8 cellular contexts compared by ENCODE assay signal in genomic region chr15:39756806-39757522, GRCh38. TPM values are rescaled to one million over a fixed set of nuclear protein-coding genes. Genes with fewer than 3 reads are reported as not detected.
DNase-seq lines count a peak whose midpoint lies in the region; ATAC-seq and TF ChIP-seq lines count a peak whose summit lies in the region.

No MANE protein-coding gene starts in this region.

- H3K9ac ChIP-seq in neural progenitor cell = no peak overlapping the region

- H3K9me2 ChIP-seq in PC-9 (ENCODE audit: insufficient read depth) = no peaks in the 10 kb centered on the region

- H3K4me3 Mint-ChIP-seq in neural progenitor cell = no peak overlapping the region
- no peak overlapping the region for H3K4me3 Mint-ChIP-seq in activated naive CD8-positive, alpha-beta T cell treated with anti-CD3 and anti-CD28 coated beads, Interleukin-2, amount 50 U/mL, for 24 hours
- no peak overlapping the region for H3K4me3 Mint-ChIP-seq in stimulated activated effector memory CD8-positive, alpha-beta T cell treated with anti-CD3 and anti-CD28 coated beads, Interleukin-12 subunit alpha, Interleukin-12 subunit beta, amount 100 ng/mL, for 72 hours

- H3K4me2 ChIP-seq in PC-9 (no peak overlapping the region), neural progenitor cell (no peak overlapping the region)

- H3K4me1 Mint-ChIP-seq in neural progenitor cell = peaks cover 7% of the 10 kb centered on the region
- no peaks in the 10 kb centered on the region for H3K4me1 Mint-ChIP-seq in activated naive CD8-positive, alpha-beta T cell treated with anti-CD3 and anti-CD28 coated beads, Interleukin-2, amount 50 U/mL, for 24 hours
- H3K4me1 Mint-ChIP-seq in stimulated activated effector memory CD8-positive, alpha-beta T cell treated with anti-CD3 and anti-CD28 coated beads, Interleukin-12 subunit alpha, Interleukin-12 subunit beta, amount 100 ng/mL, for 72 hours = no peaks in the 10 kb centered on the region

- ATAC-seq in GM19452 (IDR thresholded peaks at IDR 0.05; ENCODE audit: unreplicated experiment) = no peak
- no peak for ATAC-seq in activated naive CD8-positive, alpha-beta T cell treated with anti-CD3 and anti-CD28 coated beads, Interleukin-2, amount 50 U/mL, for 24 hours
- no peak for ATAC-seq in stimulated activated effector memory CD8-positive, alpha-beta T cell treated with anti-CD3 and anti-CD28 coated beads, Interleukin-12 subunit alpha, Interleukin-12 subunit beta, amount 100 ng/mL, for 72 hours

- peaks cover 2% of the 10 kb centered on the region for H3K27me3 Mint-ChIP-seq in neural progenitor cell (ENCODE audit: insufficient read depth, low read depth)
- H3K27me3 Mint-ChIP-seq in activated naive CD8-positive, alpha-beta T cell treated with anti-CD3 and anti-CD28 coated beads, Interleukin-2, amount 50 U/mL, for 24 hours = peaks cover 11% of the 10 kb centered on the region

- peak overlapping the region; percentile 31 for H3K27ac Mint-ChIP-seq in neural progenitor cell
- no peak overlapping the region for H3K27ac Mint-ChIP-seq in activated naive CD8-positive, alpha-beta T cell treated with anti-CD3 and anti-CD28 coated beads, Interleukin-2, amount 50 U/mL, for 24 hours
- no peak overlapping the region for H3K27ac Mint-ChIP-seq in stimulated activated effector memory CD8-positive, alpha-beta T cell treated with anti-CD3 and anti-CD28 coated beads, Interleukin-12 subunit alpha, Interleukin-12 subunit beta, amount 100 ng/mL, for 72 hours

- intact Hi-C loops in PC-9 (cut with micrococcal nuclease; ENCODE audit: unreplicated experiment) = loop anchor here (1.0 to 10.0 kb wide), 6 partner anchors 71 to 1048 kb away; partner anchors contain the start of gene THBS1

- POLR2A ChIA-PET in PC-9 (lab: Charles Lee; ENCODE audit: unreplicated experiment) = interaction anchor here (0.7 to 1.6 kb wide), 3 partner anchors 71 to 177 kb away, joined by 3 to 4 read pairs (median 4); no protein-coding TSS in a partner anchor

- H3K27me3 ChIP-seq in PC-9 (ENCODE audit: insufficient read depth, low read depth) (no peaks in the 10 kb centered on the region), neural progenitor cell (no peaks in the 10 kb centered on the region)

- H3K4me3 ChIP-seq in PC-9 (no peak overlapping the region), neural progenitor cell (no peak overlapping the region)

- H3K79me2 ChIP-seq in PC-9 (ENCODE audit: low read depth) = no peaks in the 10 kb centered on the region
- no peaks in the 10 kb centered on the region for H3K79me2 ChIP-seq in neural progenitor cell (ENCODE audit: low read depth)

- BruUV-seq in PC-9 (replicated peaks; lab: Mats Ljungman, UMichigan) = no TSS peak

- H3K9me3 ChIP-seq in PC-9 (ENCODE audit: insufficient read depth, low read depth) (no peaks in the 10 kb centered on the region), neural progenitor cell (ENCODE audit: low read depth) (no peaks in the 10 kb centered on the region)

- in situ Hi-C loops in KBM-7 (cut with MboI; ENCODE audit: low pct_unique_long_range_greater_than_20kb, low sequenced_read_pairs) = no loop called here

- peak; percentile 76 for TF ChIP-seq CTCF in PC-9 (conservative IDR thresholded peaks at IDR 0.05)
- peak; percentile 94 for TF ChIP-seq CTCF in neural progenitor cell (IDR thresholded peaks at IDR 0.05)

- H4K20me1 ChIP-seq in PC-9 (ENCODE audit: insufficient read depth) = no peaks in the 10 kb centered on the region
- no peaks in the 10 kb centered on the region for H4K20me1 ChIP-seq in neural progenitor cell (ENCODE audit: low read depth)

- CTCF ChIA-PET in PC-9 (lab: Charles Lee) = interaction anchor here (0.6 to 2.2 kb wide), 10 partner anchors 35 to 1049 kb away, joined by 3 to 15 read pairs (median 4); partner anchors contain the start of gene THBS1

- peaks cover 10% of the 10 kb centered on the region for H3K9me3 Mint-ChIP-seq in neural progenitor cell
- H3K9me3 Mint-ChIP-seq in activated naive CD8-positive, alpha-beta T cell treated with anti-CD3 and anti-CD28 coated beads, Interleukin-2, amount 50 U/mL, for 24 hours = no peaks in the 10 kb centered on the region
- no peaks in the 10 kb centered on the region for H3K9me3 Mint-ChIP-seq in stimulated activated effector memory CD8-positive, alpha-beta T cell treated with anti-CD3 and anti-CD28 coated beads, Interleukin-12 subunit alpha, Interleukin-12 subunit beta, amount 100 ng/mL, for 72 hours

- no peaks in the 10 kb centered on the region for H3F3A ChIP-seq in PC-9 (ENCODE audit: insufficient read depth, low read depth)
- H3F3A ChIP-seq in neural progenitor cell (ENCODE audit: low read depth) = peaks cover 7% of the 10 kb centered on the region

- H3K36me3 ChIP-seq in PC-9 (ENCODE audit: low read depth) (no peaks in the 10 kb centered on the region), neural progenitor cell (no peaks in the 10 kb centered on the region)

- H3K4me1 ChIP-seq in PC-9 (replicated peaks; ENCODE audit: insufficient read depth) (no peaks in the 10 kb centered on the region), neural progenitor cell (no peaks in the 10 kb centered on the region)

- H2AFZ ChIP-seq in PC-9 (no peak overlapping the region), neural progenitor cell (replicated peaks) (no peak overlapping the region)

- DNase-seq in DMS79 (lab: John Stamatoyannopoulos, UW) (peak; percentile 4), KBM-7 (peak; percentile 59), PC-9 (peak; percentile 7 to 35), neural progenitor cell (ENCODE audit: low spot score) (peak; percentile 85)
- DNase-seq in effector CD4-positive, alpha-beta T cell = peak; percentile 9
- no peak for DNase-seq in activated naive CD8-positive, alpha-beta T cell treated with anti-CD3 and anti-CD28 coated beads, Interleukin-2, amount 50 U/mL, for 24 hours
- DNase-seq in stimulated activated effector memory CD8-positive, alpha-beta T cell treated with anti-CD3 and anti-CD28 coated beads, Interleukin-12 subunit alpha, Interleukin-12 subunit beta, amount 100 ng/mL, for 72 hours (ENCODE audit: low spot score in 2 of 2) = no peak

- H3K36me3 Mint-ChIP-seq in neural progenitor cell = peaks cover 13% of the 10 kb centered on the region
- H3K36me3 Mint-ChIP-seq in activated naive CD8-positive, alpha-beta T cell treated with anti-CD3 and anti-CD28 coated beads, Interleukin-2, amount 50 U/mL, for 24 hours (ENCODE audit: low read depth) = no peaks in the 10 kb centered on the region
- H3K36me3 Mint-ChIP-seq in stimulated activated effector memory CD8-positive, alpha-beta T cell treated with anti-CD3 and anti-CD28 coated beads, Interleukin-12 subunit alpha, Interleukin-12 subunit beta, amount 100 ng/mL, for 72 hours = no peaks in the 10 kb centered on the region

- H3K27ac ChIP-seq in PC-9 = no peak overlapping the region
- no peak overlapping the region for H3K27ac ChIP-seq in neural progenitor cell

RNA-seq across cellular contexts. Expression of gene FSIP1, which starts 25.7 kb away (rescaled TPM):
- total RNA-seq in PC-9 (2021) (0.63 and 1.2 TPM in 2 replicates), neural progenitor cell (ENCODE audit: low replicate concordance) (2.1 and 2.5 TPM in 2 replicates)

Comparison
In these comparisons a context has a peak if more than half of its experiments do, and no peak if none do; other contexts are left out.
1. DNase-seq: peak in DMS79 (single experiment), KBM-7 (single experiment), PC-9 (2 of 2), effector CD4-positive, alpha-beta T cell (single experiment) and neural progenitor cell (single experiment); none in activated naive CD8-positive, alpha-beta T cell treated with anti-CD3 and anti-CD28 coated beads, Interleukin-2, amount 50 U/mL, for 24 hours (single experiment) and stimulated activated effector memory CD8-positive, alpha-beta T cell treated with anti-CD3 and anti-CD28 coated beads, Interleukin-12 subunit alpha, Interleukin-12 subunit beta, amount 100 ng/mL, for 72 hours (0 of 2).